Comparison of ENCODE assay signal across 24 cellular contexts in the genomic region with DNA sequence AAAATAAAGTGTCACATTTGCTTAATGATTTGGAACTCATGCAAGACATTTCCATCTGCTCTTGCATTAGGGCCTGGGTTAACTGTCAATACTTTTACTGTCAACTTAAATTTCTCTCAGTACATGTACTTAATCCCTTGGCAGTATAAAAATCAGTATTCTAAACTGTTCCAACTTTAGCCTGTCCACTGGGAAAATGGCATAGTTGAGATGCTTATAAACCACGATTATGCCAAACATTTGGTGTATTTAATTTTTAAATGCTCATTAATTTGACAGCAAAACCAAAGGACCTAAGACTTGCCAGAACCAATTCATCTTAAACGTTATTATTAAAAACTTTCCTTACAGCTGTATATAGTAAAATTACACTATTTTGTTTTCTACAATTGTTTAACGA.
A peak's percentile ranks its signal among the peaks of the same experiment; 100 is the strongest.
DNase-seq lines count a peak whose midpoint lies in the region; FAIRE-seq and TF ChIP-seq lines count a peak whose summit lies in the region.
"Had no signal": no experiment of that assay in that cellular context is flagged by ENCODE, and none has a peak within 500 bp of the region (broad histone marks: within the 10 kb centered on the region; RNA-seq: fewer than 3 reads in every experiment).

No MANE protein-coding gene starts in this region.

- TF ChIP-seq POLR2A in prostate gland (IDR thresholded peaks at IDR 0.05) (no peak), tibial nerve (IDR thresholded peaks at IDR 0.05) (no peak)

- H3K36me3 ChIP-seq in astrocyte (ENCODE audit: insufficient read depth, low read length): no peaks in the 10 kb centered on the region
- no peaks in the 10 kb centered on the region for H3K36me3 ChIP-seq in prostate gland
- H3K36me3 ChIP-seq in tibial nerve: peaks cover 0 to 9% (median 0%) of the 10 kb centered on the region in 3 donors
- H3K36me3 ChIP-seq: left lung had no signal

- H2AFZ ChIP-seq in astrocyte (ENCODE audit: low read depth, low read length): no peak overlapping the region

- H3K27me3 ChIP-seq in astrocyte (ENCODE audit: insufficient read depth, low read length) (no peaks in the 10 kb centered on the region), prostate gland (replicated peaks; ENCODE audit: insufficient read depth) (no peaks in the 10 kb centered on the region), tibial nerve (no peaks in the 10 kb centered on the region)
- H3K27me3 ChIP-seq: left lung had no signal

- WGBS in prostate gland: 57% methylated on average over 3 of the region's 3 CpGs
- WGBS in tibial nerve, 2 donors: 23 to 36% methylated on average over 3 of the region's 3 CpGs

- H3K4me1 ChIP-seq in astrocyte (ENCODE audit: insufficient read depth, low read length): no peaks in the 10 kb centered on the region
- H3K4me1 ChIP-seq in prostate gland (replicated peaks): no peaks in the 10 kb centered on the region
- H3K4me1 ChIP-seq in tibial nerve: peaks cover 0 to 17% (median 0%) of the 10 kb centered on the region in 4 donors

- TF ChIP-seq CTCF in astrocyte (IDR thresholded peaks at IDR 0.05; ENCODE audit: insufficient read depth, low read depth, low read length): no peak
- no peak for TF ChIP-seq CTCF in prostate gland (IDR thresholded peaks at IDR 0.05)
- no peak for TF ChIP-seq CTCF in tibial nerve (IDR thresholded peaks at IDR 0.05)

- H3K27ac ChIP-seq in astrocyte (ENCODE audit: low read depth, low read length): no peak overlapping the region
- no peak overlapping the region for H3K27ac ChIP-seq in prostate gland
- H3K27ac ChIP-seq in tibial nerve: no peak overlapping the region
- H3K27ac ChIP-seq: left lung had no signal

- peaks cover 9% of the 10 kb centered on the region for H3K36me3 Mint-ChIP-seq in astrocyte (ENCODE audit: low read depth, unreplicated experiment)

- H3K27me3 Mint-ChIP-seq in astrocyte (ENCODE audit: low read depth, unreplicated experiment): no peaks in the 10 kb centered on the region

- H3K4me2 ChIP-seq in astrocyte (ENCODE audit: low read length): no peak overlapping the region

- H3K4me1 Mint-ChIP-seq in astrocyte (ENCODE audit: low read depth, unreplicated experiment): peaks cover 32% of the 10 kb centered on the region

- H3K9me3 Mint-ChIP-seq in astrocyte (ENCODE audit: unreplicated experiment): peaks cover 1% of the 10 kb centered on the region
- H3K9me3 Mint-ChIP-seq: T-helper 1 cell treated with Interleukin-12 subunit alpha and Interleukin-12 subunit beta and Interleukin-4 antibody, amounts not matched to agents 30 μg/mL and 1 μg/mL, for 36 hours had no signal

- peak overlapping the region; percentile 69 for H3K27ac Mint-ChIP-seq in astrocyte (ENCODE audit: unreplicated experiment)
- H3K27ac Mint-ChIP-seq: T-helper 1 cell treated with Interleukin-12 subunit alpha and Interleukin-12 subunit beta and Interleukin-4 antibody, amounts not matched to agents 30 μg/mL and 1 μg/mL, for 36 hours had no signal

- H3K79me2 ChIP-seq in astrocyte (ENCODE audit: insufficient read depth, low read length): no peaks in the 10 kb centered on the region

- H3K4me3 ChIP-seq in astrocyte (ENCODE audit: insufficient read depth, low read depth, low read length) (no peak overlapping the region), prostate gland (no peak overlapping the region), tibial nerve (no peak overlapping the region)
- H3K4me3 ChIP-seq: GM12878, left lung had no signal

- intact Hi-C loops in prostate gland (cut with DNase I): no loop called here

- H3K9me3 ChIP-seq in astrocyte (ENCODE audit: insufficient read depth, low read depth, low read length): no peaks in the 10 kb centered on the region
- H3K9me3 ChIP-seq in prostate gland: no peaks in the 10 kb centered on the region
- peaks cover 0 to 6% (median 0%) of the 10 kb centered on the region in 4 donors for H3K9me3 ChIP-seq in tibial nerve

- peak overlapping the region; percentile 55 for H3K4me3 Mint-ChIP-seq in astrocyte (ENCODE audit: unreplicated experiment)
- H3K4me3 Mint-ChIP-seq: T-helper 1 cell treated with Interleukin-12 subunit alpha and Interleukin-12 subunit beta and Interleukin-4 antibody, amounts not matched to agents 30 μg/mL and 1 μg/mL, for 36 hours had no signal

- no peak for TF ChIP-seq EP300 in tibial nerve (IDR thresholded peaks at IDR 0.05)

- H3K9ac ChIP-seq in astrocyte (ENCODE audit: low read length): no peak overlapping the region

- DNase-seq in NCI-H2171 treated with DMSO at 0.1 percent for 48 hours (lab: John Stamatoyannopoulos, UW) (peak; percentile 35), NCI-H2171 (lab: John Stamatoyannopoulos, UW) (no peak), astrocyte (ENCODE audit: low read depth) (peak; percentile 76), foreskin melanocyte (peak; percentile 37), OCI-M2 (lab: John Stamatoyannopoulos, UW; ENCODE audit: unreplicated experiment) (no peak), prostate gland (ENCODE audit: low spot score) (no peak), tibial nerve (ENCODE audit: low spot score in 2 of 2) (no peak), germinal center (ENCODE audit: low spot score) (no peak)
- DNase-seq: 8988T; activated CD4-positive, alpha-beta T cell treated with anti-CD3 and anti-CD28 coated beads, Interleukin-2, amount 50 U/mL, for 1 hour; activated effector memory CD4-positive, alpha-beta T cell treated with Interleukin-2 at 50 U/mL for 16 hours; C1 segment of cervical spinal cord; GOT3; head of caudate nucleus; left lung; NCI-H2107; NCI-H774; OCI-M1; SHP77 treated with DMSO at 0.1 percent for 48 hours; stimulated activated CD4-positive, alpha-beta T cell treated with anti-CD3 and anti-CD28 coated beads, Interleukin-12 subunit alpha, Interleukin-12 subunit beta, amount 100 ng/mL, for 4 hours had no signal

- H4K20me1 ChIP-seq in astrocyte (ENCODE audit: insufficient read depth, low read length): peaks cover 4% of the 10 kb centered on the region

- FAIRE-seq in astrocyte (lab: Jason Lieb, UNC): no peak
- FAIRE-seq: D721Med, G401.6, GM12878 had no signal

Comparison
In these comparisons a context has a peak if more than half of its experiments do, and no peak if none do; other contexts are left out.
1. DNase-seq: peak in NCI-H2171 treated with DMSO at 0.1 percent for 48 hours (single experiment), astrocyte (single experiment) and foreskin melanocyte (single experiment); none in NCI-H2171 (single experiment), OCI-M2 (single experiment), prostate gland (single experiment), tibial nerve (0 of 2) and germinal center (single experiment).